In the genomic region with DNA sequence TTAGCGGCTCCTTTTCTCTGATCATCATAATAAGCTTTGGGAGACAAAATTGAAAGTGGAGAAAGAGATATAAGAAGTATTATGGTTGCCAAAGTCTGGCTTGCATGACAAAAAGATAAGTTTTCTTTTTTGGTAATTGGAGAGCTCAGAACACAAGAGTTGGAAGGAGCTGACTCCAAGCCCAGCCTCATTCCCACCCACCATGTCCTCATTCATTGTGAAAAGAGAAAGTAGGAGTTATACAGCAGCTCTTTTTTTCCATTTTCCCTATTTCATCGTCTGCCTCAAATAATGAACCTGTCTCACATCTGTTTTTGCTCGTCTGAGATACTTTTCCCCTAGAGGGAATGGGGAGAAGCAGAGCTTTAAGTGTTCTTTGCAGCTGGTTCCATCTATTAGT, we compare ENCODE assay signal across 17 cellular contexts. TPM values are rescaled to one million over a fixed set of nuclear protein-coding genes. Genes with fewer than 3 reads are reported as not detected.
DNase-seq lines count a peak whose midpoint lies in the region; ATAC-seq lines count a peak whose summit lies in the region.
"Had no signal": no experiment of that assay in that cellular context is flagged by ENCODE, and none has a peak within 500 bp of the region (broad histone marks: within the 10 kb centered on the region; RNA-seq: fewer than 3 reads in every experiment).

No MANE protein-coding gene starts in this region.

- no peaks in the 10 kb centered on the region for H3K27me3 Mint-ChIP-seq in activated T-cell treated with anti-CD3 and anti-CD28 coated beads, Interleukin-2, amount 50 U/mL, for 72 hours (ENCODE audit: low read depth)
- H3K27me3 Mint-ChIP-seq in activated T-cell treated with anti-CD3 and anti-CD28 coated beads, Interleukin-2, amount 50 U/mL, for 24 hours, result no peaks in the 10 kb centered on the region
- H3K27me3 Mint-ChIP-seq in activated naive CD8-positive, alpha-beta T cell treated with anti-CD3 and anti-CD28 coated beads, Interleukin-2, amount 50 U/mL, for 24 hours, result no peaks in the 10 kb centered on the region
- H3K27me3 Mint-ChIP-seq: CD4-positive, alpha-beta T cell had no signal

- H3K4me3 Mint-ChIP-seq in activated T-cell treated with anti-CD3 and anti-CD28 coated beads, Interleukin-2, amount 50 U/mL, for 72 hours, result no peak overlapping the region
- H3K4me3 Mint-ChIP-seq in activated T-cell treated with anti-CD3 and anti-CD28 coated beads, Interleukin-2, amount 50 U/mL, for 24 hours, result no peak overlapping the region
- H3K4me3 Mint-ChIP-seq in activated naive CD8-positive, alpha-beta T cell treated with anti-CD3 and anti-CD28 coated beads, Interleukin-2, amount 50 U/mL, for 24 hours, result no peak overlapping the region
- H3K4me3 Mint-ChIP-seq: CD4-positive, alpha-beta T cell; H9 had no signal

- H3K27ac ChIP-seq in cingulate gyrus (ENCODE audit: low read depth, low read length), result peak overlapping the region; percentile 11
- H3K27ac ChIP-seq: BLaER1 treated with 17β-estradiol and CSF1 and Interleukin-3, amounts not matched to agents 10 nM and 100 nM had no signal

- H3K9me3 Mint-ChIP-seq in activated T-cell treated with anti-CD3 and anti-CD28 coated beads, Interleukin-2, amount 50 U/mL, for 72 hours, result no peaks in the 10 kb centered on the region
- H3K9me3 Mint-ChIP-seq in activated T-cell treated with anti-CD3 and anti-CD28 coated beads, Interleukin-2, amount 50 U/mL, for 24 hours, result no peaks in the 10 kb centered on the region
- H3K9me3 Mint-ChIP-seq in activated naive CD8-positive, alpha-beta T cell treated with anti-CD3 and anti-CD28 coated beads, Interleukin-2, amount 50 U/mL, for 24 hours, result no peaks in the 10 kb centered on the region
- H3K9me3 Mint-ChIP-seq: CD4-positive, alpha-beta T cell; H9 had no signal

- DNase-seq in activated T-cell treated with anti-CD3 and anti-CD28 coated beads, Interleukin-2, amount 50 U/mL, for 72 hours, result no peak
- DNase-seq in activated T-cell treated with anti-CD3 and anti-CD28 coated beads, Interleukin-2, amount 50 U/mL, for 24 hours, result no peak
- no peak for DNase-seq in activated naive CD8-positive, alpha-beta T cell treated with anti-CD3 and anti-CD28 coated beads, Interleukin-2, amount 50 U/mL, for 24 hours
- DNase-seq in putamen (ENCODE audit: low spot score) (peak; percentile 57), C1 segment of cervical spinal cord (lab: John Stamatoyannopoulos, UW) (no peak), sciatic nerve (ENCODE audit: low spot score) (no peak)
- DNase-seq: 8988T; Calu3; CD4-positive, alpha-beta T cell; DMS 273 treated with DMSO at 0.1 percent for 48 hours; GOT3; H9 had no signal

- H3K4me1 Mint-ChIP-seq in activated T-cell treated with anti-CD3 and anti-CD28 coated beads, Interleukin-2, amount 50 U/mL, for 72 hours (ENCODE audit: low read depth), result no peaks in the 10 kb centered on the region
- peaks cover 10% of the 10 kb centered on the region for H3K4me1 Mint-ChIP-seq in activated T-cell treated with anti-CD3 and anti-CD28 coated beads, Interleukin-2, amount 50 U/mL, for 24 hours (ENCODE audit: low read depth)
- no peaks in the 10 kb centered on the region for H3K4me1 Mint-ChIP-seq in activated naive CD8-positive, alpha-beta T cell treated with anti-CD3 and anti-CD28 coated beads, Interleukin-2, amount 50 U/mL, for 24 hours
- H3K4me1 Mint-ChIP-seq: H9 had no signal

- H3K36me3 Mint-ChIP-seq in activated T-cell treated with anti-CD3 and anti-CD28 coated beads, Interleukin-2, amount 50 U/mL, for 72 hours (ENCODE audit: insufficient read depth in 2 of 2), result peaks cover 3 to 16% of the 10 kb centered on the region in 2 donors
- H3K36me3 Mint-ChIP-seq in activated T-cell treated with anti-CD3 and anti-CD28 coated beads, Interleukin-2, amount 50 U/mL, for 24 hours (ENCODE audit: low read depth), result peaks cover 93% of the 10 kb centered on the region
- peaks cover 43% of the 10 kb centered on the region for H3K36me3 Mint-ChIP-seq in activated naive CD8-positive, alpha-beta T cell treated with anti-CD3 and anti-CD28 coated beads, Interleukin-2, amount 50 U/mL, for 24 hours (ENCODE audit: low read depth)

- intact Hi-C loops in sciatic nerve (cut with DNase I), result no loop called here

- peak overlapping the region; percentile 40 for H3K27ac Mint-ChIP-seq in activated T-cell treated with anti-CD3 and anti-CD28 coated beads, Interleukin-2, amount 50 U/mL, for 72 hours
- H3K27ac Mint-ChIP-seq in activated T-cell treated with anti-CD3 and anti-CD28 coated beads, Interleukin-2, amount 50 U/mL, for 24 hours, result no peak overlapping the region
- peak overlapping the region; percentile 44 for H3K27ac Mint-ChIP-seq in activated naive CD8-positive, alpha-beta T cell treated with anti-CD3 and anti-CD28 coated beads, Interleukin-2, amount 50 U/mL, for 24 hours
- H3K27ac Mint-ChIP-seq: CD4-positive, alpha-beta T cell; H9 had no signal

- ATAC-seq in activated T-cell treated with anti-CD3 and anti-CD28 coated beads, Interleukin-2, amount 50 U/mL, for 72 hours (replicated peaks in 1 of 2), result no peak
- ATAC-seq in activated naive CD8-positive, alpha-beta T cell treated with anti-CD3 and anti-CD28 coated beads, Interleukin-2, amount 50 U/mL, for 24 hours, result no peak
- no peak for ATAC-seq in sciatic nerve
- ATAC-seq in GM18519 (IDR thresholded peaks at IDR 0.05; ENCODE audit: low FRiP score, unreplicated experiment), result no peak
- ATAC-seq: GM12878 had no signal

RNA-seq across cellular contexts. Expression of a gene that starts 34.8 kb away (rescaled TPM):
- total RNA-seq in activated T-cell treated with anti-CD3 and anti-CD28 coated beads, Interleukin-2, amount 50 U/mL, for 72 hours, result not detected
- 13.0 TPM for total RNA-seq in sciatic nerve
- total RNA-seq: CD4-positive, alpha-beta T cell; Daoy; H9 had no signal

RNA-seq across cellular contexts. Expression of a gene that starts 36.9 kb away (rescaled TPM):
- total RNA-seq in activated T-cell treated with anti-CD3 and anti-CD28 coated beads, Interleukin-2, amount 50 U/mL, for 72 hours, result 10 to 100 TPM; 32.6 to 34.0 TPM
- total RNA-seq in sciatic nerve, result 21.2 TPM

Comparison
In these comparisons a context has a peak if more than half of its experiments do, and no peak if none do; other contexts are left out.
1. RNA of a gene that starts 34.8 kb away (total RNA-seq): 13.0 TPM in sciatic nerve (single experiment); not detected in activated T-cell treated with anti-CD3 and anti-CD28 coated beads, Interleukin-2, amount 50 U/mL, for 72 hours; every median in the first group is over 10 times any median in the second.